Comparison of ENCODE assay signal across 17 cellular contexts in the genomic region with DNA sequence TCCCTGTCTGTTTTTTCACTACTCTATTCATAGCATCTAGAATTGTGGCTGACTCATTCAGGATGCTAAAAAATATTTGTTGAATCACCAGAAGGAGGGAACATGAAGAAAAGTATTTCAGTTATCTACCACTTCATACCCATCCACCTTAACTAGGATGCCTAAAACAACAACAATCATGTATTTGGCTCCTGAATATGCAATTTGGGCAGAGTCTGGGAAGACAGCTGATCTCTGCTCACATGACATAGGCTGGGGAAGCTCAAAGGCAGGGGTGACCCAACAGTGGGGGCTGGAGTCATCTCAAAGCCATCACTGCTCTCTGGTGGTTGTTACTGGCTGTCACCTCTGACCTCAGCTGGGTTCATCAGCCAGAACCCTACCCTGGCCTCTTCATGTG.
DNase-seq lines count a peak whose midpoint lies in the region; ATAC-seq and TF ChIP-seq lines count a peak whose summit lies in the region.
"Had no signal": no experiment of that assay in that cellular context is flagged by ENCODE, and none has a peak within 500 bp of the region (broad histone marks: within the 10 kb centered on the region; RNA-seq: fewer than 3 reads in every experiment).

No MANE protein-coding gene starts in this region.

- no peak overlapping the region for H3K27ac Mint-ChIP-seq in HFFc6
- H3K27ac Mint-ChIP-seq in nephron progenitor cell, result peak overlapping the region; percentile 53
- no peak overlapping the region for H3K27ac Mint-ChIP-seq in CD14-positive monocyte
- H3K27ac Mint-ChIP-seq: activated B cell treated with CpG ODN at 0.5 μM for 24 hours; activated naive CD8-positive, alpha-beta T cell treated with anti-CD3 and anti-CD28 coated beads, Interleukin-2, amount 10 ng/mL, durations not matched to agents 7 days and 5 days; CD8-positive, alpha-beta memory T cell had no signal

- no peaks in the 10 kb centered on the region for H3K27me3 ChIP-seq in BLaER1 treated with 17β-estradiol and CSF1 and Interleukin-3, amounts not matched to agents 10 nM and 100 nM
- H3K27me3 ChIP-seq in dorsolateral prefrontal cortex, result peaks cover 0 to 7% (median 0%) of the 10 kb centered on the region in 45 donors
- H3K27me3 ChIP-seq: Peyer's patch had no signal

- H3K27me3 Mint-ChIP-seq in HFFc6 (ENCODE audit: insufficient read depth), result peaks cover 5% of the 10 kb centered on the region
- H3K27me3 Mint-ChIP-seq in nephron progenitor cell (ENCODE audit: low read depth, poor library complexity), result peaks cover 16% of the 10 kb centered on the region
- H3K27me3 Mint-ChIP-seq in CD14-positive monocyte (ENCODE audit: low read depth in 3 of 3), result peaks cover 2 to 14% (median 12%) of the 10 kb centered on the region in 3 donors

- H3K36me3 ChIP-seq in BLaER1 treated with 17β-estradiol and CSF1 and Interleukin-3, amounts not matched to agents 10 nM and 100 nM, result no peaks in the 10 kb centered on the region
- H3K36me3 ChIP-seq: Peyer's patch had no signal

- DNase-seq in HFFc6 (peak; percentile 31), dorsolateral prefrontal cortex (peak in 3 of 10 donors; percentile 6 to 32 (median 27)), nephron progenitor cell (no peak), CD14-positive monocyte (ENCODE audit: low spot score) (no peak), HCEC 1CT (no peak)
- DNase-seq: activated B cell treated with CpG ODN at 0.5 μM for 24 hours; activated CD8-positive, alpha-beta memory T cell treated with anti-CD3 and anti-CD28 coated beads, Interleukin-2, amount 50 U/mL, for 4 hours; activated naive CD8-positive, alpha-beta T cell treated with anti-CD3 and anti-CD28 coated beads, Interleukin-2, amount 10 ng/mL, durations not matched to agents 7 days and 5 days; CD8-positive, alpha-beta memory T cell; kidney; NCI-H1930; NCI-H524; stimulated activated CD4-positive, alpha-beta T cell treated with anti-CD3 and anti-CD28 coated beads, Interleukin-12 subunit alpha, Interleukin-12 subunit beta, amount 100 ng/mL, for 4 hours had no signal

- peaks cover 0 to 10% (median 0%) of the 10 kb centered on the region in 11 experiments; a peak in 5 of 22 replicates for H3K9me3 ChIP-seq in BLaER1 treated with 17β-estradiol and CSF1 and Interleukin-3, amounts not matched to agents 10 nM and 100 nM (replicated peaks in 1 of 11)
- H3K9me3 ChIP-seq: Peyer's patch had no signal

- peak overlapping the region in 1 of 11 experiments; percentile 22; a peak in 1 of 22 replicates for H3K27ac ChIP-seq in BLaER1 treated with 17β-estradiol and CSF1 and Interleukin-3, amounts not matched to agents 10 nM and 100 nM
- peak overlapping the region in 49 of 59 donors; percentile 10 to 86 (median 61) for H3K27ac ChIP-seq in dorsolateral prefrontal cortex
- H3K27ac ChIP-seq: Peyer's patch had no signal

- H3K9ac ChIP-seq in BLaER1 treated with 17β-estradiol and CSF1 and Interleukin-3, amounts not matched to agents 10 nM and 100 nM, result no peak overlapping the region

- no peak overlapping the region for H3K4me3 Mint-ChIP-seq in HFFc6
- peak overlapping the region; percentile 8 for H3K4me3 Mint-ChIP-seq in nephron progenitor cell
- H3K4me3 Mint-ChIP-seq in CD14-positive monocyte, result no peak overlapping the region
- H3K4me3 Mint-ChIP-seq: activated B cell treated with CpG ODN at 0.5 μM for 24 hours; activated naive CD8-positive, alpha-beta T cell treated with anti-CD3 and anti-CD28 coated beads, Interleukin-2, amount 10 ng/mL, durations not matched to agents 7 days and 5 days; CD8-positive, alpha-beta memory T cell had no signal

- H3K4me3 ChIP-seq in BLaER1 treated with 17β-estradiol and CSF1 and Interleukin-3, amounts not matched to agents 10 nM and 100 nM, result no peak overlapping the region
- H3K4me3 ChIP-seq in dorsolateral prefrontal cortex, result no peak overlapping the region
- H3K4me3 ChIP-seq: Peyer's patch had no signal

- peaks cover 13% of the 10 kb centered on the region for H3K36me3 Mint-ChIP-seq in HFFc6 (ENCODE audit: low read depth)
- H3K36me3 Mint-ChIP-seq in nephron progenitor cell (ENCODE audit: low read depth), result peaks cover 5% of the 10 kb centered on the region
- H3K36me3 Mint-ChIP-seq in CD14-positive monocyte, result no peaks in the 10 kb centered on the region
- H3K36me3 Mint-ChIP-seq: activated naive CD8-positive, alpha-beta T cell treated with anti-CD3 and anti-CD28 coated beads, Interleukin-2, amount 10 ng/mL, durations not matched to agents 7 days and 5 days had no signal

- ATAC-seq in HG03159 (IDR thresholded peaks at IDR 0.05; ENCODE audit: unreplicated experiment) (no peak), HG03097 (IDR thresholded peaks at IDR 0.05; ENCODE audit: low FRiP score, unreplicated experiment) (no peak)

- no peak for TF ChIP-seq CTCF in HFFc6 (IDR thresholded peaks at IDR 0.05)
- TF ChIP-seq CTCF in dorsolateral prefrontal cortex (IDR thresholded peaks at IDR 0.05 in 54 of 56, conservative IDR thresholded peaks at IDR 0.05 in 2 of 56; ENCODE audit: low read depth in 1 of 56, partially characterized antibody in 56 of 56), result peak in 6 of 56 donors; percentile 6 to 41 (median 16)
- no peak for TF ChIP-seq CTCF in nephron progenitor cell (IDR thresholded peaks at IDR 0.05)
- TF ChIP-seq CTCF in CD14-positive monocyte (IDR thresholded peaks at IDR 0.05), result no peak

- peak overlapping the region in 7 of 11 experiments; percentile 1 to 67 (median 48); a peak in 10 of 22 replicates for H3K4me2 ChIP-seq in BLaER1 treated with 17β-estradiol and CSF1 and Interleukin-3, amounts not matched to agents 10 nM and 100 nM

- no peaks in the 10 kb centered on the region for H4K20me1 ChIP-seq in BLaER1 treated with 17β-estradiol and CSF1 and Interleukin-3, amounts not matched to agents 10 nM and 100 nM

- peaks cover 86% of the 10 kb centered on the region for H3K9me3 Mint-ChIP-seq in HFFc6
- peaks cover 12% of the 10 kb centered on the region for H3K9me3 Mint-ChIP-seq in nephron progenitor cell
- H3K9me3 Mint-ChIP-seq in CD14-positive monocyte, result peaks cover 0 to 9% (median 5%) of the 10 kb centered on the region in 7 donors

- H3K4me1 Mint-ChIP-seq in HFFc6 (ENCODE audit: low read depth) (no peaks in the 10 kb centered on the region), nephron progenitor cell (peaks cover 53% of the 10 kb centered on the region), CD14-positive monocyte (no peaks in the 10 kb centered on the region)
- H3K4me1 Mint-ChIP-seq: activated B cell treated with CpG ODN at 0.5 μM for 24 hours; activated naive CD8-positive, alpha-beta T cell treated with anti-CD3 and anti-CD28 coated beads, Interleukin-2, amount 10 ng/mL, durations not matched to agents 7 days and 5 days; CD8-positive, alpha-beta memory T cell had no signal

- H3K4me1 ChIP-seq in BLaER1 treated with 17β-estradiol and CSF1 and Interleukin-3, amounts not matched to agents 10 nM and 100 nM, result peaks cover 6 to 25% (median 20%) of the 10 kb centered on the region in 10 experiments; a peak in 16 of 20 replicates
- H3K4me1 ChIP-seq: Peyer's patch had no signal

- intact Hi-C loops in dorsolateral prefrontal cortex (cut with DNase I) (no loop called here), CD14-positive monocyte (cut with micrococcal nuclease) (no loop called here)
